Comparison of ENCODE assay signal across 30 cellular contexts in genomic region chr4:32145987-32146386, GRCh38.
"Had no signal": no experiment of that assay in that cellular context is flagged by ENCODE, and none has a peak within 500 bp of the region (broad histone marks: within the 10 kb centered on the region; RNA-seq: fewer than 3 reads in every experiment).

No MANE protein-coding gene starts in this region.

- H3K4me1 ChIP-seq: heart right ventricle, left ventricle myocardium inferior, parathyroid adenoma, right atrium auricular region, uterus had no signal

- H3K4me3 Mint-ChIP-seq: effector memory CD8-positive, alpha-beta T cell; nephron; stimulated activated memory B cell treated with anti-CD40 and anti-IgM and Interleukin-4, amounts not matched to agents 10 μg/mL and 1 μg/mL and 100 μg/mL, for 72 hours; stimulated activated naive CD8-positive, alpha-beta T cell treated with anti-CD3 and anti-CD28 coated beads, Interleukin-15, amount 100 ng/mL, for 72 hours; type B pancreatic cell had no signal

- H3K27ac ChIP-seq: heart right ventricle, left ventricle myocardium inferior, neutrophil, parathyroid adenoma, right atrium auricular region, uterus had no signal

- ATAC-seq: effector memory CD8-positive, alpha-beta T cell; esophagus mucosa; heart right ventricle; stimulated activated memory B cell treated with anti-CD40 and anti-IgM and Interleukin-4, amounts not matched to agents 10 μg/mL and 1 μg/mL and 100 μg/mL, for 72 hours; stimulated activated naive CD8-positive, alpha-beta T cell treated with anti-CD3 and anti-CD28 coated beads, Interleukin-15, amount 100 ng/mL, for 72 hours had no signal

- H3K4me1 Mint-ChIP-seq: stimulated activated memory B cell treated with anti-CD40 and anti-IgM and Interleukin-4, amounts not matched to agents 10 μg/mL and 1 μg/mL and 100 μg/mL, for 72 hours; stimulated activated naive CD8-positive, alpha-beta T cell treated with anti-CD3 and anti-CD28 coated beads, Interleukin-15, amount 100 ng/mL, for 72 hours had no signal

- H3K36me3 Mint-ChIP-seq: stimulated activated memory B cell treated with anti-CD40 and anti-IgM and Interleukin-4, amounts not matched to agents 10 μg/mL and 1 μg/mL and 100 μg/mL, for 72 hours; type B pancreatic cell had no signal

- H3K4me2 ChIP-seq: smooth muscle cell had no signal

- H3K79me2 ChIP-seq: parathyroid adenoma had no signal

- H3K27me3 ChIP-seq: heart right ventricle, neutrophil, right atrium auricular region, uterus had no signal

- H3K4me3 ChIP-seq: heart right ventricle, left ventricle myocardium inferior, lung, right atrium auricular region, smooth muscle cell, uterus had no signal

- H3K27ac Mint-ChIP-seq: effector memory CD8-positive, alpha-beta T cell; nephron; stimulated activated memory B cell treated with anti-CD40 and anti-IgM and Interleukin-4, amounts not matched to agents 10 μg/mL and 1 μg/mL and 100 μg/mL, for 72 hours; stimulated activated naive CD8-positive, alpha-beta T cell treated with anti-CD3 and anti-CD28 coated beads, Interleukin-15, amount 100 ng/mL, for 72 hours; type B pancreatic cell had no signal

- H3K27me3 Mint-ChIP-seq: effector memory CD8-positive, alpha-beta T cell; stimulated activated memory B cell treated with anti-CD40 and anti-IgM and Interleukin-4, amounts not matched to agents 10 μg/mL and 1 μg/mL and 100 μg/mL, for 72 hours; stimulated activated naive CD8-positive, alpha-beta T cell treated with anti-CD3 and anti-CD28 coated beads, Interleukin-15, amount 100 ng/mL, for 72 hours; type B pancreatic cell had no signal

- H3K36me3 ChIP-seq: heart right ventricle, left ventricle myocardium inferior, neutrophil, right atrium auricular region, uterus had no signal

- H3K9me3 ChIP-seq: heart right ventricle, neutrophil, right atrium auricular region, uterus had no signal

- DNase-seq: activated CD4-positive, alpha-beta T cell treated with anti-CD3 and anti-CD28 coated beads for 4 hours; activated CD4-positive, alpha-beta T cell treated with anti-CD3 and anti-CD28 coated beads, Interleukin-2, amount 50 U/mL, for 48 hours; activated CD4-positive, CD25-positive, alpha-beta regulatory T cell; activated CD8-positive, alpha-beta memory T cell treated with anti-CD3 and anti-CD28 coated beads for 24 hours; activated gamma-delta T cell treated with Interleukin-2 at 50 U/mL for 16 hours; activated naive CD4-positive, alpha-beta T cell treated with anti-CD3 and anti-CD28 coated beads, Interleukin-2, amount 50 U/mL, for 16 hours; amniotic stem cell; caudate nucleus; cortex of kidney; effector memory CD8-positive, alpha-beta T cell; foreskin fibroblast; heart right ventricle; islet precursor cell; left ventricle myocardium inferior; stimulated activated CD4-positive, alpha-beta T cell treated with anti-CD3 and anti-CD28 coated beads, Interleukin-1b, Interleukin-23, amount 100 ng/mL, for 48 hours; stimulated activated CD4-positive, alpha-beta T cell treated with anti-CD3 and anti-CD28 coated beads, Interleukin-4, amount 100 ng/mL, for 4 hours; stimulated activated CD8-positive, alpha-beta memory T cell treated with anti-CD3 and anti-CD28 coated beads, Interleukin-4, amount 100 ng/mL, for 48 hours; stimulated activated naive CD8-positive, alpha-beta T cell treated with anti-CD3 and anti-CD28 coated beads, Interleukin-15, amount 100 ng/mL, for 72 hours; substantia nigra; T-helper 2 cell; uterus had no signal

- H3K9ac ChIP-seq: parathyroid adenoma had no signal

- H3K9me3 Mint-ChIP-seq: type B pancreatic cell had no signal

- H2AFZ ChIP-seq: parathyroid adenoma had no signal
